ENCODE assay signal across 12 cellular contexts in genomic region chr11:66840317-66841091, GRCh38. TPM values are rescaled to one million over a fixed set of nuclear protein-coding genes. Genes with fewer than 3 reads are reported as not detected.
DNase-seq lines count a peak whose midpoint lies in the region; ATAC-seq and TF ChIP-seq lines count a peak whose summit lies in the region.
"Had no signal": no experiment of that assay in that cellular context is flagged by ENCODE, and none has a peak within 500 bp of the region (broad histone marks: within the 10 kb centered on the region; RNA-seq: fewer than 3 reads in every experiment).

No MANE protein-coding gene starts in this region.

- intact Hi-C loops in activated CD4-positive, alpha-beta T cell treated with anti-CD3 and anti-CD28 coated beads, Interleukin-2, amount 10 ng/mL, durations not matched to agents 24 days and 14 days (cut with micrococcal nuclease) = no loop called here
- intact Hi-C loops in tibial artery (cut with DNase I; ENCODE audit: low total_unique reads) = loop anchor here (10.0 kb wide), 1 partner anchor 224 kb away; no protein-coding TSS in a partner anchor

- peaks cover 31% of the 10 kb centered on the region for H3K36me3 Mint-ChIP-seq in activated CD4-positive, alpha-beta T cell treated with anti-CD3 and anti-CD28 coated beads, Interleukin-2, amount 10 ng/mL, durations not matched to agents 24 days and 14 days (ENCODE audit: low read depth)
- H3K36me3 Mint-ChIP-seq in central memory CD8-positive, alpha-beta T cell (ENCODE audit: insufficient read depth) = peaks cover 27% of the 10 kb centered on the region

- H3K4me3 Mint-ChIP-seq in activated CD4-positive, alpha-beta T cell treated with anti-CD3 and anti-CD28 coated beads, Interleukin-2, amount 10 ng/mL, durations not matched to agents 24 days and 14 days = peak overlapping the region; percentile 17
- no peak overlapping the region for H3K4me3 Mint-ChIP-seq in central memory CD8-positive, alpha-beta T cell

- no peaks in the 10 kb centered on the region for H3K27me3 ChIP-seq in osteoblast (ENCODE audit: insufficient read depth, low read length)
- H3K27me3 ChIP-seq in tibial artery = no peaks in the 10 kb centered on the region
- H3K27me3 ChIP-seq: Peyer's patch had no signal

- H3K4me3 ChIP-seq in osteoblast (ENCODE audit: insufficient read depth, low read length) (no peak overlapping the region), tibial artery (no peak overlapping the region)
- H3K4me3 ChIP-seq: Peyer's patch had no signal

- H4K20me1 ChIP-seq in osteoblast (ENCODE audit: insufficient read depth, low read length) = peaks cover 30% of the 10 kb centered on the region

- H3K27me3 Mint-ChIP-seq in activated CD4-positive, alpha-beta T cell treated with anti-CD3 and anti-CD28 coated beads, Interleukin-2, amount 10 ng/mL, durations not matched to agents 24 days and 14 days = no peaks in the 10 kb centered on the region
- no peaks in the 10 kb centered on the region for H3K27me3 Mint-ChIP-seq in central memory CD8-positive, alpha-beta T cell

- no peaks in the 10 kb centered on the region for H3K9me3 Mint-ChIP-seq in activated CD4-positive, alpha-beta T cell treated with anti-CD3 and anti-CD28 coated beads, Interleukin-2, amount 10 ng/mL, durations not matched to agents 24 days and 14 days
- no peaks in the 10 kb centered on the region for H3K9me3 Mint-ChIP-seq in central memory CD8-positive, alpha-beta T cell

- no peak for ATAC-seq in central memory CD8-positive, alpha-beta T cell (replicated peaks; ENCODE audit: extremely low read depth, poor library complexity, severe bottlenecking)
- no peak for ATAC-seq in HG03378 (IDR thresholded peaks at IDR 0.05; ENCODE audit: unreplicated experiment)
- no peak for ATAC-seq in HG02642 (IDR thresholded peaks at IDR 0.05; ENCODE audit: poor library complexity, unreplicated experiment)

- no peak overlapping the region for H2AFZ ChIP-seq in osteoblast (ENCODE audit: low read length)

- CTCF ChIA-PET in RWPE1 (lab: Yijun Ruan, JAX) = interaction anchor here (1.0 kb wide), 1 partner anchor 11 kb away, joined by 5 read pairs; no protein-coding TSS in a partner anchor

- H3K4me1 ChIP-seq in osteoblast (ENCODE audit: insufficient read depth, low read length) = peaks cover 31% of the 10 kb centered on the region
- peaks cover 8 to 37% (median 29%) of the 10 kb centered on the region in 4 donors for H3K4me1 ChIP-seq in tibial artery

- TF ChIP-seq CTCF in RWPE1 (conservative IDR thresholded peaks at IDR 0.05; ENCODE audit: low read depth) = no peak
- TF ChIP-seq CTCF in osteoblast (IDR thresholded peaks at IDR 0.05; ENCODE audit: extremely low read depth, low read depth, low read length) = no peak
- TF ChIP-seq CTCF in tibial artery (IDR thresholded peaks at IDR 0.05) = no peak

- POLR2A ChIA-PET in RWPE1 (lab: Yijun Ruan, JAX; ENCODE audit: low non-redundant PET) = interaction anchor here (0.7 kb wide), 1 partner anchor 137 kb away, joined by 3 read pairs; no protein-coding TSS in a partner anchor

- DNase-seq in activated CD4-positive, alpha-beta T cell treated with anti-CD3 and anti-CD28 coated beads, Interleukin-2, amount 10 ng/mL, durations not matched to agents 24 days and 14 days = no peak
- DNase-seq in activated CD4-positive, alpha-beta T cell treated with anti-CD3 and anti-CD28 coated beads, Interleukin-2, amount 50 U/mL, for 48 hours = no peak
- DNase-seq in RWPE1 (ENCODE audit: low spot score) (no peak), osteoblast (ENCODE audit: insufficient read length, low spot score, missing footprints) (peak; percentile 38), tibial artery (no peak)
- DNase-seq in central memory CD8-positive, alpha-beta T cell (ENCODE audit: low spot score in 2 of 2) = no peak
- DNase-seq: activated effector memory CD4-positive, alpha-beta T cell treated with Interleukin-2 at 50 U/mL for 16 hours; nucleus accumbens; Peyer's patch; stimulated activated CD4-positive, alpha-beta T cell treated with anti-CD3 and anti-CD28 coated beads, Interleukin-12 subunit alpha, Interleukin-12 subunit beta, amount 100 ng/mL, for 4 hours had no signal

- peaks cover 41% of the 10 kb centered on the region for H3K4me1 Mint-ChIP-seq in activated CD4-positive, alpha-beta T cell treated with anti-CD3 and anti-CD28 coated beads, Interleukin-2, amount 10 ng/mL, durations not matched to agents 24 days and 14 days
- peaks cover 49% of the 10 kb centered on the region for H3K4me1 Mint-ChIP-seq in central memory CD8-positive, alpha-beta T cell

- H3K27ac ChIP-seq in RWPE1 = peak overlapping the region; percentile 89
- peak overlapping the region; percentile 8 for H3K27ac ChIP-seq in osteoblast (ENCODE audit: low read depth, low read length)
- H3K27ac ChIP-seq in tibial artery = no peak overlapping the region
- H3K27ac ChIP-seq: Peyer's patch had no signal

- H3K79me2 ChIP-seq in osteoblast (ENCODE audit: insufficient read depth, low read length) = peaks cover 58% of the 10 kb centered on the region

- no peaks in the 10 kb centered on the region for H3K9me3 ChIP-seq in osteoblast (ENCODE audit: low read depth, low read length)
- H3K9me3 ChIP-seq in tibial artery = no peaks in the 10 kb centered on the region
- H3K9me3 ChIP-seq: Peyer's patch had no signal

- H3K27ac Mint-ChIP-seq in activated CD4-positive, alpha-beta T cell treated with anti-CD3 and anti-CD28 coated beads, Interleukin-2, amount 10 ng/mL, durations not matched to agents 24 days and 14 days = peak overlapping the region; percentile 64
- H3K27ac Mint-ChIP-seq in central memory CD8-positive, alpha-beta T cell (ENCODE audit: low read depth) = peak overlapping the region; percentile 76

- H3K36me3 ChIP-seq in osteoblast (ENCODE audit: insufficient read depth, low read length) = peaks cover 4% of the 10 kb centered on the region
- peaks cover under 1 to 32% (median 9%) of the 10 kb centered on the region in 3 donors for H3K36me3 ChIP-seq in tibial artery

- H3K4me2 ChIP-seq in osteoblast (ENCODE audit: insufficient read depth, low read length) = no peak overlapping the region

RNA-seq across cellular contexts. Expression of gene RCE1, which starts 2.7 kb away (rescaled TPM):
- 28.5 and 32.9 TPM in 2 replicates for total RNA-seq in activated CD4-positive, alpha-beta T cell treated with anti-CD3 and anti-CD28 coated beads, Interleukin-2, amount 10 ng/mL, durations not matched to agents 24 days and 14 days
- 11.5 and 18.1 TPM in 2 replicates for total RNA-seq in osteoblast

RNA-seq across cellular contexts. Expression of gene LRFN4, which starts 16.4 kb away (rescaled TPM):
- 51.9 and 55.6 TPM in 2 replicates for total RNA-seq in activated CD4-positive, alpha-beta T cell treated with anti-CD3 and anti-CD28 coated beads, Interleukin-2, amount 10 ng/mL, durations not matched to agents 24 days and 14 days
- total RNA-seq in osteoblast = 15.9 and 16.3 TPM in 2 replicates

Comparison
In these comparisons a context has a peak if more than half of its experiments do, and no peak if none do; other contexts are left out.
1. H3K27ac ChIP-seq: peak in RWPE1 (single experiment) and osteoblast (single experiment); none in tibial artery (0 of 2).